Comparison of ENCODE assay signal across 11 cellular contexts in the genomic region with DNA sequence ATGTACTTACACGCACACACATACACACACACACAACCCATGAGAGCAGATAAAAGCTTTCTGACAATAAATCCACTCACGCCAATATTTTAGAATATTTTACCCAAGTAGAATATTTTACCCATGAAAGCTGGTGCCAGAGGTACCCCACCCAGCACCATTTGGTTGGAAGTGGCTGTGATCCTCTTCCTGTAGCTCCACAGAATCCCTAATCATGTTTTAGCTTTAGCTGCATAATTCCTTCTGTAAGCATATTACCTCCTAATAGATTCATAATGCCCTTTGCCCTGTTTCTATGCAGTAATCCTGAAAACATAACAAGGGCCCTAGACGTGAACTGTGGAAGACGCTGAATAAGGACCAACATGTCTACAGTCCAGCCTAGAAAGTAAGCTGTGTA.
DNase-seq lines count a peak whose midpoint lies in the region; ATAC-seq and TF ChIP-seq lines count a peak whose summit lies in the region.
"Had no signal": no experiment of that assay in that cellular context is flagged by ENCODE, and none has a peak within 500 bp of the region (broad histone marks: within the 10 kb centered on the region; RNA-seq: fewer than 3 reads in every experiment).

No MANE protein-coding gene starts in this region.

- intact Hi-C loops in esophagus squamous epithelium (cut with DNase I) (no loop called here), ovary (cut with DNase I) (no loop called here)

- peak overlapping the region; percentile 5 for H3K9ac ChIP-seq in smooth muscle cell (ENCODE audit: low read depth)

- no peaks in the 10 kb centered on the region for H3K36me3 ChIP-seq in GM23338 (ENCODE audit: insufficient read depth)
- H3K36me3 ChIP-seq in esophagus squamous epithelium, result peaks cover 0 to 9% (median 0%) of the 10 kb centered on the region in 3 donors
- H3K36me3 ChIP-seq in smooth muscle cell (ENCODE audit: low read depth), result no peaks in the 10 kb centered on the region
- H3K36me3 ChIP-seq in ovary, result no peaks in the 10 kb centered on the region

- H3K4me3 ChIP-seq in GM23338, result no peak overlapping the region
- H3K4me3 ChIP-seq in esophagus squamous epithelium, result no peak overlapping the region
- H3K4me3 ChIP-seq in smooth muscle cell, result no peak overlapping the region
- H3K4me3 ChIP-seq in ovary, result no peak overlapping the region
- H3K4me3 ChIP-seq: lung had no signal

- DNase-seq in GM23338 (ENCODE audit: low spot score), result no peak
- DNase-seq in T-cell, result no peak
- DNase-seq in esophagus squamous epithelium (lab: John Stamatoyannopoulos, UW), result no peak
- no peak for DNase-seq in smooth muscle cell (lab: John Stamatoyannopoulos, UW; ENCODE audit: unreplicated experiment)
- no peak for DNase-seq in NCI-H226
- DNase-seq in superior temporal gyrus (ENCODE audit: extremely low spot score), result no peak
- DNase-seq in ovary, result no peak
- DNase-seq: NCI-H510A; stimulated activated CD4-positive, alpha-beta T cell treated with anti-CD3 and anti-CD28 coated beads, Interleukin-1b, Interleukin-23, amount 100 ng/mL, for 48 hours had no signal

- TF ChIP-seq POLR2A in esophagus squamous epithelium (IDR thresholded peaks at IDR 0.05) (no peak), ovary (IDR thresholded peaks at IDR 0.05) (no peak)

- H3K4me2 ChIP-seq in GM23338 (no peak overlapping the region), smooth muscle cell (peak overlapping the region; percentile 34)

- 65 to 75% methylated on average over 4 of the region's 4 CpGs for WGBS in esophagus squamous epithelium, 2 donors
- 66% methylated on average over 4 of the region's 4 CpGs for WGBS in smooth muscle cell (ENCODE audit: low lambda C conversion rate)
- WGBS in ovary, 3 donors, result 47 to 55% (median 50%) methylated on average over 4 of the region's 4 CpGs

- no peaks in the 10 kb centered on the region for H3K9me2 ChIP-seq in GM23338 (ENCODE audit: insufficient read depth)

- H3K9me3 Mint-ChIP-seq in GM23338 (no peaks in the 10 kb centered on the region; the same call in 2 of the 3 replicates), T-cell (no peaks in the 10 kb centered on the region)

- TF ChIP-seq EP300 in ovary (IDR thresholded peaks at IDR 0.05), result no peak

- no peaks in the 10 kb centered on the region for H3K9me3 ChIP-seq in esophagus squamous epithelium
- H3K9me3 ChIP-seq in smooth muscle cell (replicated peaks; ENCODE audit: low read depth), result no peaks in the 10 kb centered on the region
- no peaks in the 10 kb centered on the region for H3K9me3 ChIP-seq in ovary

- no peaks in the 10 kb centered on the region for H3K27me3 ChIP-seq in GM23338 (ENCODE audit: insufficient read depth)
- H3K27me3 ChIP-seq in esophagus squamous epithelium, result no peaks in the 10 kb centered on the region
- H3K27me3 ChIP-seq in smooth muscle cell (ENCODE audit: low read depth), result no peaks in the 10 kb centered on the region
- H3K27me3 ChIP-seq in ovary, result no peaks in the 10 kb centered on the region

- CTCF ChIA-PET in T-cell (lab: Charles Lee), result interaction anchor here in 1 of 2 donors (0.7 to 1.5 kb wide), 5 partner anchors 14 to 107 kb away, joined by 3 to 5 read pairs (median 3); no protein-coding TSS in a partner anchor

- no peak for ATAC-seq in GM23338
- peak in 1 of 4 experiments; percentile 12 for ATAC-seq in T-cell (replicated peaks in 1 of 4)
- ATAC-seq in GM19351 (IDR thresholded peaks at IDR 0.05; ENCODE audit: unreplicated experiment), result no peak

- H3K27ac ChIP-seq in GM23338 (ENCODE audit: low read depth) (0 out of 2 replicates have a peak overlapping the region, but pooled peaks have one; percentile 9), esophagus squamous epithelium (peak overlapping the region; percentile 18 to 81 (median 78)), smooth muscle cell (ENCODE audit: low read depth) (peak overlapping the region; percentile 72), ovary (peak overlapping the region in 1 of 2 donors; percentile 35)

- no peaks in the 10 kb centered on the region for H3K36me3 Mint-ChIP-seq in GM23338 (ENCODE audit: low read depth)
- peaks cover 23% of the 10 kb centered on the region for H3K36me3 Mint-ChIP-seq in T-cell

- H3K4me3 Mint-ChIP-seq in GM23338 (no peak overlapping the region), T-cell (peak overlapping the region in 2 of 3 donors; percentile 54 to 67)

- H3F3A ChIP-seq in GM23338 (replicated peaks; ENCODE audit: low read depth) (no peaks in the 10 kb centered on the region; the same call in 1 of the 2 replicates), smooth muscle cell (ENCODE audit: low read depth) (peaks cover 10% of the 10 kb centered on the region)

- H3K27me3 Mint-ChIP-seq in GM23338 (ENCODE audit: insufficient read depth, low read depth, poor library complexity) (peaks cover 5% of the 10 kb centered on the region), T-cell (no peaks in the 10 kb centered on the region)

- TF ChIP-seq CTCF in GM23338 (conservative IDR thresholded peaks at IDR 0.05; ENCODE audit: low read depth in 2 of 2), result no peak
- TF ChIP-seq CTCF in esophagus squamous epithelium (IDR thresholded peaks at IDR 0.05), result no peak
- no peak for TF ChIP-seq CTCF in smooth muscle cell (IDR thresholded peaks at IDR 0.05; ENCODE audit: borderline replicate concordance, insufficient read depth, poor library complexity, severe bottlenecking)
- TF ChIP-seq CTCF in ovary (IDR thresholded peaks at IDR 0.05), result no peak

- peak overlapping the region; percentile 89; the same call in 1 of the 2 replicates for H3K27ac Mint-ChIP-seq in GM23338
- H3K27ac Mint-ChIP-seq in T-cell, result peak overlapping the region; percentile 87 to 94

- H3K4me1 Mint-ChIP-seq in GM23338, result peaks cover 28% of the 10 kb centered on the region
- peaks cover 36 to 64% (median 61%) of the 10 kb centered on the region in 3 donors for H3K4me1 Mint-ChIP-seq in T-cell

- H3K79me2 ChIP-seq in GM23338 (replicated peaks; ENCODE audit: insufficient read depth) (no peaks in the 10 kb centered on the region), smooth muscle cell (ENCODE audit: low read depth) (no peaks in the 10 kb centered on the region)

- H2AFZ ChIP-seq in GM23338, result no peak overlapping the region
- no peak overlapping the region for H2AFZ ChIP-seq in smooth muscle cell (ENCODE audit: low read depth)

- peaks cover 28% of the 10 kb centered on the region for H3K4me1 ChIP-seq in GM23338 (ENCODE audit: insufficient read depth)
- H3K4me1 ChIP-seq in esophagus squamous epithelium, result peaks cover 4 to 71% (median 32%) of the 10 kb centered on the region in 3 donors
- peaks cover 25% of the 10 kb centered on the region for H3K4me1 ChIP-seq in smooth muscle cell (ENCODE audit: low read depth)
- H3K4me1 ChIP-seq in ovary (ENCODE audit: insufficient read depth), result peaks cover 11% of the 10 kb centered on the region

- H4K20me1 ChIP-seq in GM23338 (replicated peaks; ENCODE audit: insufficient read depth) (no peaks in the 10 kb centered on the region), smooth muscle cell (ENCODE audit: low read depth) (no peaks in the 10 kb centered on the region)

- POLR2A ChIA-PET in T-cell (lab: Charles Lee), result interaction anchor here in 1 of 2 donors (0.6 to 1.1 kb wide), 3 partner anchors 30 to 72 kb away, joined by 3 to 5 read pairs (median 3); no protein-coding TSS in a partner anchor

TF ChIP-seq in GM23338, 12 proteins besides CTCF, POLR2A, EP300 and RAD21 (continues in another document):
- no peak for TF ChIP-seq POLR2AphosphoS5 (IDR thresholded peaks at IDR 0.05; ENCODE audit: low read depth)
- no peak for TF ChIP-seq EZH2phosphoT487 (IDR thresholded peaks at IDR 0.05; ENCODE audit: unreplicated experiment)
